Comparison of ENCODE assay signal across 27 cellular contexts in the genomic region with DNA sequence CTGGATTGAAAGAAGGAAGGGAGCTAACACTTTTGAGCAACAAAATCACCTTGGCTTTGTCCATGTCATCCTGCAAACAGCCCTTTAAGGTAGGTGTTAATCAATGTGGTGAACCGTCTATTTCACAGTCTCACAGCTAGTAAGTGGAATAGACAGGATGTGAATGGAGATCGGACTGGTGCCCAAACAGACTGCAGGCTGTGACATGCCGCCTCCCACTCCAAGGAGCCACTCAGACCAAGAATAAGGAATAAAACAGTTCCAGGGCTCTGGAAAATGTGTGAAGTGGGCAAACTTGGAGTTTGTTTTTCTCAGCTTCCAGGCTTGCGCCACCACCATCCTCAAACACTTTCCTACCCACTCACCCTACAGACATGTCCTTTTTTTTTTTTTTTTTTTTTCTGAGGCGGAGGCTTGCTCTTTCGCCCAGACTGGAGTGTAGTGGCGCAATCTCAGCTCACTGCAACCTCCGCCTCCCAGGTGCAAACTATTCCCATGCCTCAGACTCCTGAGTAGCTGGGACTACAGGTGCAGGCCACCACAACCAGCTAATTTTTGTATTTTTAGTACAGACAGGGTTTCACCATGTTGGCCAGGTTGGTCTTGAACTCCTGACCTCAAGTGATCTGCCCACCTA. TPM values are rescaled to one million over a fixed set of nuclear protein-coding genes. Genes with fewer than 3 reads are reported as not detected.
DNase-seq lines count a peak whose midpoint lies in the region; ATAC-seq and TF ChIP-seq lines count a peak whose summit lies in the region.
"Had no signal": no experiment of that assay in that cellular context is flagged by ENCODE, and none has a peak within 500 bp of the region (broad histone marks: within the 10 kb centered on the region; RNA-seq: fewer than 3 reads in every experiment).

No MANE protein-coding gene starts in this region.

- no peak for TF ChIP-seq POLR2A in suprapubic skin (IDR thresholded peaks at IDR 0.05)

- no peak for TF ChIP-seq CTCF in MCF 10A (IDR thresholded peaks at IDR 0.05; ENCODE audit: unreplicated experiment)
- no peak for TF ChIP-seq CTCF in foreskin keratinocyte (conservative IDR thresholded peaks at IDR 0.05)
- no peak for TF ChIP-seq CTCF in suprapubic skin (IDR thresholded peaks at IDR 0.05)

- no peaks in the 10 kb centered on the region for H3K9me3 ChIP-seq in suprapubic skin

- H3K9me3 Mint-ChIP-seq in MCF 10A (ENCODE audit: unreplicated experiment) (no peaks in the 10 kb centered on the region), immature natural killer cell (no peaks in the 10 kb centered on the region)
- H3K9me3 Mint-ChIP-seq: CD8-positive, alpha-beta memory T cell; IgD-negative memory B cell had no signal

- ATAC-seq in foreskin keratinocyte = peak; percentile 44
- ATAC-seq: PC-3 had no signal

- intact Hi-C loops in MCF 10A (cut with micrococcal nuclease) = no loop called here

- POLR2A ChIA-PET in MCF 10A (lab: Yijun Ruan, JAX) = no interaction called here

- H3K36me3 Mint-ChIP-seq in MCF 10A (ENCODE audit: insufficient read depth, unreplicated experiment) = no peaks in the 10 kb centered on the region
- H3K36me3 Mint-ChIP-seq in immature natural killer cell = no peaks in the 10 kb centered on the region
- H3K36me3 Mint-ChIP-seq: CD8-positive, alpha-beta memory T cell had no signal

- H3K4me1 Mint-ChIP-seq in MCF 10A (ENCODE audit: insufficient read depth, unreplicated experiment) (no peaks in the 10 kb centered on the region), immature natural killer cell (peaks cover 0 to 6% of the 10 kb centered on the region in 2 donors)
- H3K4me1 Mint-ChIP-seq: B cell; CD8-positive, alpha-beta memory T cell; IgD-negative memory B cell had no signal

- no peak for TF ChIP-seq EP300 in suprapubic skin (IDR thresholded peaks at IDR 0.05)

- CTCF ChIA-PET in MCF 10A (lab: Yijun Ruan, JAX) = interaction anchor here (0.6 to 1.1 kb wide), 7 partner anchors 14 to 620 kb away, joined by 3 to 5 read pairs (median 3); no protein-coding TSS in a partner anchor

- H3K27me3 Mint-ChIP-seq in MCF 10A (ENCODE audit: insufficient read depth, unreplicated experiment) = peaks cover 10% of the 10 kb centered on the region
- H3K27me3 Mint-ChIP-seq in immature natural killer cell (ENCODE audit: low read depth in 3 of 3) = peaks cover 8 to 22% (median 10%) of the 10 kb centered on the region in 3 donors

- H3K27ac ChIP-seq in foreskin keratinocyte (no peak overlapping the region), suprapubic skin (no peak overlapping the region)
- H3K27ac ChIP-seq: C4-2B, KMS-11 had no signal

- H3K4me3 Mint-ChIP-seq in MCF 10A (ENCODE audit: unreplicated experiment) = no peak overlapping the region
- no peak overlapping the region for H3K4me3 Mint-ChIP-seq in immature natural killer cell
- H3K4me3 Mint-ChIP-seq: B cell; CD8-positive, alpha-beta memory T cell; IgD-negative memory B cell had no signal

- peak; percentile 51 for DNase-seq in MCF 10A (ENCODE audit: unreplicated experiment)
- peak; percentile 7 to 26 for DNase-seq in foreskin keratinocyte
- peak; percentile 2 for DNase-seq in occipital lobe (lab: John Stamatoyannopoulos, UW)
- DNase-seq in immature natural killer cell = no peak
- DNase-seq in GF-D8 (lab: John Stamatoyannopoulos, UW) = no peak
- DNase-seq in stimulated activated CD8-positive, alpha-beta memory T cell treated with anti-CD3 and anti-CD28 coated beads, Interleukin-4, amount 100 ng/mL, for 48 hours = no peak
- DNase-seq in suprapubic skin (ENCODE audit: low spot score in 2 of 2) = no peak
- DNase-seq: CD8-positive, alpha-beta memory T cell; DMS 273 treated with DMSO at 0.1 percent for 48 hours; DMS79; EL; GDM1; GOT3; HCEC 1CT; NCI-H1105; NCI-H1436 treated with DMSO at 0.1 percent for 48 hours; NCI-H187 treated with DMSO at 0.1 percent for 48 hours; NCI-H446; NCI-H524 treated with DMSO at 0.1 percent for 48 hours; NCI-H774; NK-92 treated with Interleukin-12 subunit alpha and Interleukin-12 subunit beta, amount 100 ng/mL, for 24 hours; PC-3; SHP77 had no signal

- WGBS in suprapubic skin = 65% methylated on average over 8 of the region's 8 CpGs

- H3K36me3 ChIP-seq in suprapubic skin = no peaks in the 10 kb centered on the region

- no TSS peak for BruUV-seq in MCF 10A (replicated peaks; lab: Mats Ljungman, UMichigan)

- peaks cover 2% of the 10 kb centered on the region for H3K4me1 ChIP-seq in foreskin keratinocyte
- H3K4me1 ChIP-seq in suprapubic skin = no peaks in the 10 kb centered on the region

- H3K27ac Mint-ChIP-seq in MCF 10A (ENCODE audit: low read depth, unreplicated experiment) (no peak overlapping the region), immature natural killer cell (no peak overlapping the region)
- H3K27ac Mint-ChIP-seq: B cell; CD8-positive, alpha-beta memory T cell; IgD-negative memory B cell had no signal

- H3K4me3 ChIP-seq in suprapubic skin = no peak overlapping the region

- H3K27me3 ChIP-seq in foreskin keratinocyte (peaks cover 13% of the 10 kb centered on the region), suprapubic skin (no peaks in the 10 kb centered on the region)

RNA-seq across cellular contexts. Expression of gene SEC24B, which starts 57.7 kb away (rescaled TPM):
- total RNA-seq in MCF 10A (2022) (33.9 and 35.0 TPM in 2 replicates), foreskin keratinocyte (31.4 and 31.8 TPM in 2 replicates), occipital lobe (31.8 TPM), suprapubic skin (10 to 100 TPM; 38.6 to 77.6 (median 46.1) TPM)
- polyA plus RNA-seq in foreskin keratinocyte (6.0 and 7.7 TPM in 2 replicates), immature natural killer cell (10 to 100 TPM in 2 of 3 donors, 1 to 10 TPM in 1; 5.3 to 17.8 (median 12.1) TPM)

Comparison
In these comparisons a context has a peak if more than half of its experiments do, and no peak if none do; other contexts are left out.
1. DNase-seq: peak in MCF 10A (single experiment), foreskin keratinocyte (2 of 2) and occipital lobe (single experiment); none in immature natural killer cell (0 of 3), GF-D8 (single experiment), stimulated activated CD8-positive, alpha-beta memory T cell treated with anti-CD3 and anti-CD28 coated beads, Interleukin-4, amount 100 ng/mL, for 48 hours (single experiment) and suprapubic skin (0 of 2).